11 cellular contexts compared by ENCODE assay signal in genomic region chr19:14585187-14585586, GRCh38. TPM values are rescaled to one million over a fixed set of nuclear protein-coding genes. Genes with fewer than 3 reads are reported as not detected.
DNase-seq lines count a peak whose midpoint lies in the region; ATAC-seq and TF ChIP-seq lines count a peak whose summit lies in the region.
"Not testable (repeated sequence)": the region's sequence is repeated elsewhere in the genome, so short reads cannot be mapped to it uniquely, and the experiment has no call there.
"Had no signal": no experiment of that assay in that cellular context is flagged by ENCODE, and none has a peak within 500 bp of the region (broad histone marks: within the 10 kb centered on the region; RNA-seq: fewer than 3 reads in every experiment).

No MANE protein-coding gene starts in this region.

- not testable (repeated sequence) for H3K4me3 Mint-ChIP-seq in T-helper 17 cell; activated naive CD8-positive, alpha-beta T cell
- H3K4me3 Mint-ChIP-seq in memory B cell = peak overlapping the region; percentile 99
- peak overlapping the region in 1 of 2 donors; percentile 4 for H3K4me3 Mint-ChIP-seq in stimulated activated naive CD8-positive, alpha-beta T cell treated with anti-CD3 and anti-CD28 coated beads, Interleukin-15, amount 100 ng/mL, for 72 hours

- not testable (repeated sequence) for TF ChIP-seq POLR2A in GM18505 (IDR thresholded peaks at IDR 0.05; ENCODE audit: borderline replicate concordance, extremely low read depth, insufficient read depth, insufficient read length)

- not testable (repeated sequence) for H3K36me3 Mint-ChIP-seq in T-helper 17 cell (ENCODE audit: low read depth); activated naive CD8-positive, alpha-beta T cell
- peaks cover 18% of the 10 kb centered on the region for H3K36me3 Mint-ChIP-seq in memory B cell

- peak; percentile 74 for ATAC-seq in GM18505 (IDR thresholded peaks at IDR 0.05; ENCODE audit: unreplicated experiment)
- peak; percentile 49 for ATAC-seq in GM21447 (IDR thresholded peaks at IDR 0.05; ENCODE audit: unreplicated experiment)
- ATAC-seq in HG02938 (IDR thresholded peaks at IDR 0.05; ENCODE audit: unreplicated experiment) = peak; percentile 66
- ATAC-seq in HG03575 (IDR thresholded peaks at IDR 0.05; ENCODE audit: extremely low read depth, insufficient number of reproducible peaks, low FRiP score, unreplicated experiment) = peak; percentile 57
- peak; percentile 65 for ATAC-seq in T-helper 17 cell
- not testable (repeated sequence) for ATAC-seq in memory B cell (ENCODE audit: low read depth)
- peak; percentile 97 for ATAC-seq in stimulated activated naive CD8-positive, alpha-beta T cell treated with anti-CD3 and anti-CD28 coated beads, Interleukin-15, amount 100 ng/mL, for 72 hours

- H3K4me1 Mint-ChIP-seq in T-helper 17 cell; activated naive CD8-positive, alpha-beta T cell (ENCODE audit: low read depth); stimulated activated naive CD8-positive, alpha-beta T cell treated with anti-CD3 and anti-CD28 coated beads, Interleukin-15, amount 100 ng/mL, for 72 hours: not testable (repeated sequence)
- peaks cover 43% of the 10 kb centered on the region for H3K4me1 Mint-ChIP-seq in memory B cell

- H3K9me3 Mint-ChIP-seq in activated naive CD8-positive, alpha-beta T cell (ENCODE audit: low read depth); memory B cell; stimulated activated naive CD8-positive, alpha-beta T cell treated with anti-CD3 and anti-CD28 coated beads, Interleukin-15, amount 100 ng/mL, for 72 hours: not testable (repeated sequence)

- not testable (repeated sequence) for H3K27me3 Mint-ChIP-seq in T-helper 17 cell; activated naive CD8-positive, alpha-beta T cell; memory B cell
- peaks cover 21% of the 10 kb centered on the region for H3K27me3 Mint-ChIP-seq in stimulated activated naive CD8-positive, alpha-beta T cell treated with anti-CD3 and anti-CD28 coated beads, Interleukin-15, amount 100 ng/mL, for 72 hours

- DNase-seq in T-helper 17 cell; memory B cell (ENCODE audit: low spot score in 2 of 2): not testable (repeated sequence)
- DNase-seq in stimulated activated naive CD8-positive, alpha-beta T cell treated with anti-CD3 and anti-CD28 coated beads, Interleukin-15, amount 100 ng/mL, for 72 hours = peak; percentile 59 to 82

- not testable (repeated sequence) for H3K27ac Mint-ChIP-seq in T-helper 17 cell
- peak overlapping the region; percentile 75 for H3K27ac Mint-ChIP-seq in activated naive CD8-positive, alpha-beta T cell
- H3K27ac Mint-ChIP-seq in memory B cell = peak overlapping the region; percentile 96
- H3K27ac Mint-ChIP-seq in stimulated activated naive CD8-positive, alpha-beta T cell treated with anti-CD3 and anti-CD28 coated beads, Interleukin-15, amount 100 ng/mL, for 72 hours = peak overlapping the region in 1 of 2 donors; percentile 82

- H3K9me3 ChIP-seq in T-helper 17 cell (ENCODE audit: control insufficient read depth, low read length, poor library complexity, severe bottlenecking) = not testable (repeated sequence)

RNA-seq across cellular contexts. Expression of gene CLEC17A, which starts 2.3 kb away (rescaled TPM):
- total RNA-seq in T-helper 17 cell = 1 to 10 TPM in 1 of 2 donors, under 1 TPM in 1; 0.34 to 2.4 TPM
- total RNA-seq: glomerular endothelial cell, Right ventricle myocardium inferior, smooth muscle cell had no signal

RNA-seq across cellular contexts. Expression of gene NDUFB7, which starts 13.3 kb away (rescaled TPM):
- total RNA-seq in T-helper 17 cell = 10 to 100 TPM; 60.7 to 62.5 TPM

RNA-seq across cellular contexts. Expression of gene TECR, which starts 55.8 kb away (rescaled TPM):
- 100 to 1,000 TPM; 111 to 125 TPM for total RNA-seq in T-helper 17 cell
